8 cellular contexts compared by ENCODE assay signal in the genomic region with DNA sequence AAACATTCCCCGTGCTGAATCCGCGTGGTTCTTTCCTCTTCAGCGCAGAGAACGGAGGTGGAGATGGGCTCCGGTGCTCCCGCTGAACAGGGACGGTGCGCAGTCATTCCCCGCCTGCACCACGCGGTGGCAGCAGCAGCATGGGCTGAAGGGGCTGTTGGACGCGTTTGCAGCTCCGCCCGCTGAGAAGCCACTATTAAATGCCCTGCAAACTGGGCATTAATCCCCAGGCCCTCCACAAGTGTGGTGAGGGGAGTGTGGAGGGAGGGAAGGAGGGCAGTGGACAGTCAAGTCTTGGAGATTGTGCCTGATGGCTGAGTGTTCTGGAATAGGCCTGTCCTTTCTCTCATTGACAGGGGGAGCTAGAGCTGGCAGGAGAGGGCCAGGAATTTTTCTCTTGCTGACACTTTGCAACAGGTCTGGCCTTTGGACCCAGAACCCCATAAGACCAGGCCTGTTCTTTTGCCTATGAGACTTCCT.
DNase-seq lines count a peak whose midpoint lies in the region; ATAC-seq and TF ChIP-seq lines count a peak whose summit lies in the region.

No MANE protein-coding gene starts in this region.

- no peak for DNase-seq in AG09309 (ENCODE audit: low read depth)
- DNase-seq in NCI-H226: peak; percentile 74
- DNase-seq in activated CD4-positive, alpha-beta T cell treated with anti-CD3 and anti-CD28 coated beads, Interleukin-2, amount 10 ng/mL, durations not matched to agents 24 days and 14 days: peak; percentile 92
- peak; percentile 47 for DNase-seq in dedifferentiated amniotic fluid mesenchymal stem cell (ENCODE audit: extremely low spot score)
- peak; percentile 69 to 97 for DNase-seq in lower leg skin (ENCODE audit: low spot score in 2 of 2)
- peak; percentile 45 to 73 for DNase-seq in stimulated activated CD4-positive, alpha-beta T cell treated with anti-CD3 and anti-CD28 coated beads, Interleukin-4, amount 100 ng/mL, for 4 hours

- H3K4me1 Mint-ChIP-seq in activated CD4-positive, alpha-beta T cell treated with anti-CD3 and anti-CD28 coated beads, Interleukin-2, amount 10 ng/mL, durations not matched to agents 24 days and 14 days: peaks cover 10% of the 10 kb centered on the region

- WGBS in lower leg skin, 2 donors: 0% methylated on average over 16 of the region's 16 CpGs

- no peak overlapping the region for H3K27ac Mint-ChIP-seq in activated CD4-positive, alpha-beta T cell treated with anti-CD3 and anti-CD28 coated beads, Interleukin-2, amount 10 ng/mL, durations not matched to agents 24 days and 14 days

- H3K4me3 Mint-ChIP-seq in activated CD4-positive, alpha-beta T cell treated with anti-CD3 and anti-CD28 coated beads, Interleukin-2, amount 10 ng/mL, durations not matched to agents 24 days and 14 days: no peak overlapping the region

- H3K4me3 ChIP-seq in AG09309 (ENCODE audit: control insufficient read depth, low read depth, low read length): no peak overlapping the region
- H3K4me3 ChIP-seq in lower leg skin (ENCODE audit: low read depth, poor library complexity, severe bottlenecking): no peak overlapping the region

- ATAC-seq in GM18873 (IDR thresholded peaks at IDR 0.05; ENCODE audit: low FRiP score, unreplicated experiment): peak; percentile 88
- ATAC-seq in HG03097 (IDR thresholded peaks at IDR 0.05; ENCODE audit: low FRiP score, unreplicated experiment): peak; percentile 95

- peak; percentile 98 for TF ChIP-seq CTCF in AG09309 (IDR thresholded peaks at IDR 0.05; ENCODE audit: control insufficient read depth, insufficient read depth, low read depth, low read length, missing control alignments)
- peak in 1 of 3 donors; percentile 69 for TF ChIP-seq CTCF in lower leg skin (IDR thresholded peaks at IDR 0.05)

- no peaks in the 10 kb centered on the region for H3K36me3 Mint-ChIP-seq in activated CD4-positive, alpha-beta T cell treated with anti-CD3 and anti-CD28 coated beads, Interleukin-2, amount 10 ng/mL, durations not matched to agents 24 days and 14 days (ENCODE audit: low read depth)

- no peak for TF ChIP-seq POLR2A in lower leg skin (IDR thresholded peaks at IDR 0.05)

- H3K9me3 Mint-ChIP-seq in activated CD4-positive, alpha-beta T cell treated with anti-CD3 and anti-CD28 coated beads, Interleukin-2, amount 10 ng/mL, durations not matched to agents 24 days and 14 days: no peaks in the 10 kb centered on the region

- intact Hi-C loops in activated CD4-positive, alpha-beta T cell treated with anti-CD3 and anti-CD28 coated beads, Interleukin-2, amount 10 ng/mL, durations not matched to agents 24 days and 14 days (cut with micrococcal nuclease): loop anchor here (2.0 to 5.0 kb wide), 3 partner anchors 294 to 1894 kb away; partner anchors contain the start of gene GLI3
- intact Hi-C loops in lower leg skin (cut with DNase I; ENCODE audit: low total_unique reads): loop anchor here (5.0 kb wide), 1 partner anchor 899 kb away; no protein-coding TSS in a partner anchor

- peaks cover 20% of the 10 kb centered on the region for H3K27me3 Mint-ChIP-seq in activated CD4-positive, alpha-beta T cell treated with anti-CD3 and anti-CD28 coated beads, Interleukin-2, amount 10 ng/mL, durations not matched to agents 24 days and 14 days
